In genomic region chr11:100863080-100863581, GRCh38 we compare ENCODE assay signal across 8 cellular contexts.
DNase-seq lines count a peak whose midpoint lies in the region; ATAC-seq, FAIRE-seq and TF ChIP-seq lines count a peak whose summit lies in the region.

No MANE protein-coding gene starts in this region.

- WGBS in body of pancreas, 2 donors: 32 to 58% methylated on average over 2 of the region's 2 CpGs

- H3K27me3 ChIP-seq in body of pancreas: no peaks in the 10 kb centered on the region

- DNase-seq in DMS79 treated with DMSO at 0.1 percent for 48 hours (lab: John Stamatoyannopoulos, UW) (peak; percentile 28), body of pancreas (peak in 3 of 4 donors; percentile 14 to 31 (median 18)), non-pigmented ciliary epithelial cell (ENCODE audit: low read depth) (peak; percentile 93), H54 (ENCODE audit: insufficient read length, low spot score) (no peak)
- DNase-seq in activated effector memory CD4-positive, alpha-beta T cell treated with Interleukin-2 at 50 U/mL for 16 hours: no peak

- no peak overlapping the region for H3K27ac ChIP-seq in body of pancreas

- FAIRE-seq in H54 (lab: Jason Lieb, UNC): no peak

- H3K36me3 ChIP-seq in body of pancreas (replicated peaks in 1 of 2; ENCODE audit: insufficient read depth in 1 of 2, low read depth in 2 of 2): no peaks in the 10 kb centered on the region

- no peaks in the 10 kb centered on the region for H3K9me3 ChIP-seq in body of pancreas

- intact Hi-C loops in body of pancreas (cut with DNase I): no loop called here

- H3K4me3 ChIP-seq in body of pancreas: no peak overlapping the region

- no peaks in the 10 kb centered on the region for H3K4me1 ChIP-seq in body of pancreas

- no peak for TF ChIP-seq CTCF in body of pancreas (IDR thresholded peaks at IDR 0.05)

- TF ChIP-seq POLR2A in body of pancreas (IDR thresholded peaks at IDR 0.05): no peak
- no peak for TF ChIP-seq POLR2A in H54 (IDR thresholded peaks at IDR 0.05; ENCODE audit: low read depth, low read length)

- ATAC-seq in GM19467 (IDR thresholded peaks at IDR 0.05; ENCODE audit: unreplicated experiment) (peak; percentile 58), HG03558 (IDR thresholded peaks at IDR 0.05; ENCODE audit: extremely low read depth, unreplicated experiment) (peak; percentile 81), body of pancreas (peak; percentile 38), HG02840 (IDR thresholded peaks at IDR 0.05; ENCODE audit: low FRiP score, unreplicated experiment) (no peak)

Comparison
In these comparisons a context has a peak if more than half of its experiments do, and no peak if none do; other contexts are left out.
1. DNase-seq: peak in DMS79 treated with DMSO at 0.1 percent for 48 hours (single experiment), body of pancreas (3 of 4) and non-pigmented ciliary epithelial cell (single experiment); none in H54 (single experiment) and activated effector memory CD4-positive, alpha-beta T cell treated with Interleukin-2 at 50 U/mL for 16 hours (single experiment).